Comparison of ENCODE assay signal across 1 cellular context in genomic region chr17:8383143-8383974, GRCh38.
TF ChIP-seq lines count a peak whose summit lies in the region.

Gene RPL26 (minus strand): TSS chr17:8383193. CDS start chr17:8382310, 883 bp downstream.

TF ChIP-seq in WTC11, 78 proteins besides CTCF, POLR2A, EP300 and RAD21 (continued from another document):
- no peak for TF ChIP-seq SMAD3 (CRISPR knock-in tag; IDR thresholded peaks at IDR 0.05; ENCODE audit: borderline replicate concordance)
- peak; percentile 48 for TF ChIP-seq USF2 (CRISPR knock-in tag; IDR thresholded peaks at IDR 0.05)
- peak; percentile 69; the same call in 1 of the 2 replicates for TF ChIP-seq E2F4 (CRISPR knock-in tag; IDR thresholded peaks at IDR 0.05; ENCODE audit: borderline replicate concordance, low read depth)
- no peak for TF ChIP-seq CREB1 (CRISPR knock-in tag; IDR thresholded peaks at IDR 0.05)
- TF ChIP-seq AFF4 (CRISPR knock-in tag; IDR thresholded peaks at IDR 0.05; ENCODE audit: borderline replicate concordance) = peak; percentile 13; the same call in 1 of the 2 replicates
- TF ChIP-seq ZNF416 (CRISPR knock-in tag; IDR thresholded peaks at IDR 0.05) = no peak
- TF ChIP-seq IRF1 (CRISPR knock-in tag; IDR thresholded peaks at IDR 0.05) = peak; percentile 45; the same call in 1 of the 2 replicates
- TF ChIP-seq ZNF423 (CRISPR knock-in tag; IDR thresholded peaks at IDR 0.05) = peak; percentile 88
- TF ChIP-seq MYBL2 (CRISPR knock-in tag; IDR thresholded peaks at IDR 0.05) = peak; percentile 53; the same call in 1 of the 2 replicates
- TF ChIP-seq MAX (CRISPR knock-in tag; IDR thresholded peaks at IDR 0.05) = peak; percentile 52
- 0 out of 2 replicates have a peak, but pooled peaks have one; percentile 44 for TF ChIP-seq SMAD4 (CRISPR knock-in tag; IDR thresholded peaks at IDR 0.05)
- TF ChIP-seq ZBTB43 (CRISPR knock-in tag; IDR thresholded peaks at IDR 0.05) = peak; percentile 82
- 0 out of 2 replicates have a peak, but pooled peaks have one; percentile 26 for TF ChIP-seq NFYB (CRISPR knock-in tag; conservative IDR thresholded peaks at IDR 0.05; ENCODE audit: low read depth)
- peak; percentile 47 for TF ChIP-seq GABPB1 (CRISPR knock-in tag; IDR thresholded peaks at IDR 0.05)
- no peak for TF ChIP-seq USF1 (CRISPR knock-in tag; IDR thresholded peaks at IDR 0.05)
- TF ChIP-seq HMGXB4 (CRISPR knock-in tag; IDR thresholded peaks at IDR 0.05) = peak; percentile 94
- TF ChIP-seq ERG (CRISPR knock-in tag; IDR thresholded peaks at IDR 0.05) = no peak
TF ChIP-seq in WTC11: peak in this region for 29.
